Comparison of ENCODE assay signal across 18 cellular contexts in the genomic region with DNA sequence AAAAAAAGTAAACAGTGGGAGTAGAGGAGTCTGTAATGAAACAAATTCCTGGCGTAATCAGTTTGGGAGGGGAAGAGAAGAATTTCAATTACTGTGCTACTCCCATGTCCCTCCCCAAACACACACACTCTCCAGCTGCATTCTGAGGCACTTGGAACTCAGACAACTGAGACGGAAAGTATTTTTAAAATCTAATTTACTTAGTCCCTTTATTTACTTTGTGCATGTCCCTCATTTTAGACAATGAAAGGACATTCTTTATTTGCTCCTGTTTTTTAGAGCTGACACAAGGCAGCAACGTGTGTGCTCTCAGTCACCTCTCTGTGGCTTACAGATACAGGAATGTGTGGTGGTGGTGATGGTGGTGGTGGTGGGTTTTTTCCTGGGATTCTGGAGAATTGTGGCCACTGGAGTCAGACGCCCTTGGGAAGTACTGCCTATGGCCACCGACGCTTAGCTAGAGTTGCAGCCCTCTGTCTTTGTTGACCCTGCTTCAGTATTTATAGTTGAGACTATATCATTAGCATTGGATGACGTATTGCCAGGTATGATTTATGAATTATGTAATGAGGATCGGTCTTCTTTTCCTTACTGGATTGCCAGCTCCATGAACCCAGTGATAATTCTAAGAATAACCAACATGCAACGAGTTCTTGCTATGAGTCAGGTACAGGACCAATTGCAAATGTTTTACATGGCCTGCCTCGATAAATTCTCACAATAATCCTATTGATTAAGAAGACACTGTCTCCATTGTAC.
DNase-seq lines count a peak whose midpoint lies in the region; ATAC-seq, FAIRE-seq and TF ChIP-seq lines count a peak whose summit lies in the region.
"Had no signal": no experiment of that assay in that cellular context is flagged by ENCODE, and none has a peak within 500 bp of the region (broad histone marks: within the 10 kb centered on the region; RNA-seq: fewer than 3 reads in every experiment).

No MANE protein-coding gene starts in this region.

- no peak overlapping the region for H3K9ac ChIP-seq in HepG2 (ENCODE audit: insufficient read depth, low read depth, low read length)

- H3K27me3 ChIP-seq in HepG2 (ENCODE audit: control insufficient read depth in 1 of 2, insufficient read depth in 2 of 2, low read length in 2 of 2) (peaks cover 0 to 7% of the 10 kb centered on the region in 2 experiments; a peak in 2 of 5 replicates), right lobe of liver (no peaks in the 10 kb centered on the region), pancreas (no peaks in the 10 kb centered on the region)
- H3K27me3 ChIP-seq: vagina had no signal

- DNase-seq in HepG2 (ENCODE audit: low spot score) (no peak), right lobe of liver (no peak), left ventricle myocardium superior (no peak), pancreas (no peak), A172 (ENCODE audit: low spot score) (no peak)
- no peak for DNase-seq in NK-92 treated with Interleukin-12 subunit alpha and Interleukin-12 subunit beta, amount 100 ng/mL, for 24 hours (lab: John Stamatoyannopoulos, UW)
- DNase-seq: activated CD8-positive, alpha-beta T cell treated with anti-CD3 and anti-CD28 coated beads, Interleukin-2, amount 10 ng/mL, durations not matched to agents 7 days and 5 days; activated naive CD8-positive, alpha-beta T cell treated with anti-CD3 and anti-CD28 coated beads for 36 hours; CD8-positive, alpha-beta memory T cell; EL; HCEC 1CT; naive B cell; NCI-H1436; NCI-H446 treated with DMSO at 0.1 percent for 48 hours had no signal

- TF ChIP-seq CTCF in HepG2 (CRISPR knock-in tag; IDR thresholded peaks at IDR 0.05) (no peak), right lobe of liver (IDR thresholded peaks at IDR 0.05) (no peak), pancreas (IDR thresholded peaks at IDR 0.05) (no peak)

- no peaks in the 10 kb centered on the region for H3K4me1 ChIP-seq in HepG2 (ENCODE audit: insufficient read depth, low read length)
- no peaks in the 10 kb centered on the region for H3K4me1 ChIP-seq in right lobe of liver
- H3K4me1 ChIP-seq in pancreas, result no peaks in the 10 kb centered on the region

- intact Hi-C loops in HepG2 (cut with micrococcal nuclease; ENCODE audit: unreplicated experiment) (no loop called here), right lobe of liver (cut with DNase I) (no loop called here), left ventricle myocardium superior (cut with micrococcal nuclease) (no loop called here), pancreas (cut with DNase I) (no loop called here)

- no peak for TF ChIP-seq EP300 in HepG2 (IDR thresholded peaks at IDR 0.05; ENCODE audit: low read depth in 2 of 2, low read length in 2 of 2)
- TF ChIP-seq EP300 in HepG2 (CRISPR knock-in tag; IDR thresholded peaks at IDR 0.05; ENCODE audit: borderline replicate concordance), result no peak

- ATAC-seq in HepG2, result no peak
- ATAC-seq in right lobe of liver, result no peak
- ATAC-seq in left ventricle myocardium superior, result peak; percentile 26
- ATAC-seq in pancreas, result peak in 3 of 4 donors; percentile 31 to 74 (median 64)
- no peak for ATAC-seq in GM21381 (IDR thresholded peaks at IDR 0.05; ENCODE audit: unreplicated experiment)
- no peak for ATAC-seq in HG03196 (IDR thresholded peaks at IDR 0.05; ENCODE audit: unreplicated experiment)
- ATAC-seq: activated CD8-positive, alpha-beta T cell treated with anti-CD3 and anti-CD28 coated beads, Interleukin-2, amount 10 ng/mL, durations not matched to agents 7 days and 5 days; left lobe of liver had no signal

- H3K27ac ChIP-seq in HepG2 (ENCODE audit: extremely low read length, insufficient read depth, low read length) (no peak overlapping the region), right lobe of liver (no peak overlapping the region), pancreas (peak overlapping the region in 2 of 4 donors; percentile 15 to 37)
- H3K27ac ChIP-seq: vagina had no signal

- H3K4me3 ChIP-seq in HepG2 (replicated peaks in 1 of 3; ENCODE audit: insufficient read depth in 1 of 3, low read depth in 2 of 3, low read length in 3 of 3), result no peak overlapping the region
- H3K4me3 ChIP-seq in right lobe of liver, result no peak overlapping the region
- no peak overlapping the region for H3K4me3 ChIP-seq in pancreas
- H3K4me3 ChIP-seq: vagina had no signal

- H3K9me3 ChIP-seq in HepG2 (ENCODE audit: low read length) (no peaks in the 10 kb centered on the region), right lobe of liver (no peaks in the 10 kb centered on the region), pancreas (no peaks in the 10 kb centered on the region)
- H3K9me3 ChIP-seq: vagina had no signal

- CTCF ChIA-PET in HepG2 (lab: Yijun Ruan, JAX; ENCODE audit: low intra/inter-chr PET ratio, low total read pairs), result no interaction called here

- WGBS in HepG2 (ENCODE audit: low lambda C conversion rate), result 36% methylated on average over 10 of the region's 10 CpGs
- WGBS in right lobe of liver (ENCODE audit: insufficient coverage, low coverage, low lambda C conversion rate, missing lambda C conversion rate), result 57% methylated on average over 10 of the region's 10 CpGs
- WGBS in pancreas, 2 donors, result 49 to 51% methylated on average over 10 of the region's 10 CpGs

- no peaks in the 10 kb centered on the region for H3K36me3 ChIP-seq in HepG2 (replicated peaks in 1 of 2; ENCODE audit: control insufficient read depth in 1 of 2, insufficient read depth in 2 of 2, low read length in 2 of 2)
- H3K36me3 ChIP-seq in right lobe of liver, result no peaks in the 10 kb centered on the region
- H3K36me3 ChIP-seq in pancreas, result no peaks in the 10 kb centered on the region
- H3K36me3 ChIP-seq: vagina had no signal

- H2AFZ ChIP-seq in HepG2 (ENCODE audit: low read length), result no peak overlapping the region

- POLR2A ChIA-PET in HepG2 (lab: Yijun Ruan, JAX), result no interaction called here

- in situ Hi-C loops in HepG2 (cut with HindIII; ENCODE audit: extremely low pct_ligation_motif_present, low pct_unique_long_range_greater_than_20kb), result no loop called here

- TF ChIP-seq RAD21 in HepG2 (CRISPR knock-in tag; IDR thresholded peaks at IDR 0.05), result no peak

- H4K20me1 ChIP-seq in HepG2 (ENCODE audit: insufficient read depth, low read length), result no peaks in the 10 kb centered on the region; the same call in 1 of the 2 replicates

- H3K79me2 ChIP-seq in HepG2 (ENCODE audit: insufficient read depth, low read length), result no peaks in the 10 kb centered on the region

- H3K4me2 ChIP-seq in HepG2 (ENCODE audit: low read depth, low read length), result no peak overlapping the region

- no peak for FAIRE-seq in HepG2 (lab: Jason Lieb, UNC)
- peak; percentile 76 for FAIRE-seq in pancreas (lab: Jason Lieb, UNC)

- TF ChIP-seq POLR2A in HepG2 (IDR thresholded peaks at IDR 0.05; ENCODE audit: insufficient read depth in 1 of 2, low read depth in 2 of 2, low read length in 2 of 2), result no peak
- TF ChIP-seq POLR2A in right lobe of liver (IDR thresholded peaks at IDR 0.05), result no peak

- no TSS peak for BruUV-seq in HepG2 (replicated peaks; lab: Mats Ljungman, UMichigan)

TF ChIP-seq in HepG2, 621 proteins besides CTCF, POLR2A, EP300 and RAD21:
- TF ChIP-seq ATF7 (IDR thresholded peaks at IDR 0.05), result peak; percentile 55; the same call in 1 of the 2 replicates
- no peak for TF ChIP-seq ATF7 (CRISPR knock-in tag; IDR thresholded peaks at IDR 0.05)
- TF ChIP-seq, protein P1, sequence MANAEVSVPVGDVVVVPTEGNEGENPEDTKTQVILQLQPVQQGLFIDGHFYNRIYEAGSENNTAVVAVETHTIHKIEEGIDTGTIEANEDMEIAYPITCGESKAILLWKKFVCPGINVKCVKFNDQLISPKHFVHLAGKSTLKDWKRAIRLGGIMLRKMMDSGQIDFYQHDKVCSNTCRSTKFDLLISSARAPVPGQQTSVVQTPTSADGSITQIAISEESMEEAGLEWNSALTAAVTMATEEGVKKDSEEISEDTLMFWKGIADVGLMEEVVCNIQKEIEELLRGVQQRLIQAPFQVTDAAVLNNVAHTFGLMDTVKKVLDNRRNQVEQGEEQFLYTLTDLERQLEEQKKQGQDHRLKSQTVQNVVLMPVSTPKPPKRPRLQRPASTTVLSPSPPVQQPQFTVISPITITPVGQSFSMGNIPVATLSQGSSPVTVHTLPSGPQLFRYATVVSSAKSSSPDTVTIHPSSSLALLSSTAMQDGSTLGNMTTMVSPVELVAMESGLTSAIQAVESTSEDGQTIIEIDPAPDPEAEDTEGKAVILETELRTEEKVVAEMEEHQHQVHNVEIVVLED (CRISPR knock-in tag; IDR thresholded peaks at IDR 0.05; ENCODE audit: borderline replicate concordance), result no peak
- peak; percentile 52; the same call in 1 of the 2 replicates for TF ChIP-seq CREB1 (IDR thresholded peaks at IDR 0.05)
- TF ChIP-seq CREB1 (CRISPR knock-in tag; IDR thresholded peaks at IDR 0.05), result no peak

Comparison
In these comparisons a context has a peak if more than half of its experiments do, and no peak if none do; other contexts are left out.
1. ATAC-seq: peak in left ventricle myocardium superior (single experiment) and pancreas (3 of 4); none in HepG2 (single experiment), right lobe of liver (0 of 4), GM21381 (single experiment) and HG03196 (single experiment).